ENCODE assay signal across 1 cellular context in the genomic region with DNA sequence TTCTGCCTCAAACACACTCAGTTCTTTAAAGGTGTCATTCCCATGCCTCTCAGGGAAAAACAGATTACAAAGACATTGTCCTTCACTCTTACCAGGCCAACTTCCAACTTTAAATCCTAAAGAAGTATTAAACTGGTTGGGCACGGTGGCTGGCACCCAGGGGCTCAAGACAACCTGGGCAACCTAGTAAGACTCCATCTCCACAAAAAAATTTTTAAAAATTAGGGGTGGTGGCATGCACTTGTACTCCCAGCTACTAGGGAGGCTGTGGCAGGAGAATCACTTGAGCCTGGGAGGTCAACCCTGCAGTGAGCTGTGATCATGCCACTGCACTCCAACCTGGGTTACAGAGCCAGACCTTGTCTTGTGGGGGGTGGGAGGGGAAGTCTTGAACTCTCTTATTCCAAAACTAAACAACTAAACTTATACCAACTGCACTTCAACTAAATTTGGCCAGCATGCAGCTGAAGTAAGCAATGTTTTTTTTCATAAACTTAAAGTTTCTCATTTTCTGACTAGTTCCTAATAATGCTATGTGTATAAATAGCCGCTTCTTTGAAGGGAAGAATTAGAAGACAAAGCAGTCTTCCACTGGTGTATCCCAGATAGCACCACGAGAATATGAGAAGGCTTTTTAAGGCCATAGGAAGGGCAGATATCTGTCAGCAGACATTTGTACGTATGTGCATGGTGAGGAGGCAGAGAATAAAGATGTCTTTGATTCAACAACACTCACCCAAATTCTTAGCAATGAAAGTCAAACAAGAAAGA.
A peak's percentile ranks its signal among the peaks of the same experiment; 100 is the strongest.
TF ChIP-seq lines count a peak whose summit lies in the region.

No MANE protein-coding gene starts in this region.

TF ChIP-seq in HepG2, 621 proteins besides CTCF, POLR2A, EP300 and RAD21:
- TF ChIP-seq, protein P1, sequence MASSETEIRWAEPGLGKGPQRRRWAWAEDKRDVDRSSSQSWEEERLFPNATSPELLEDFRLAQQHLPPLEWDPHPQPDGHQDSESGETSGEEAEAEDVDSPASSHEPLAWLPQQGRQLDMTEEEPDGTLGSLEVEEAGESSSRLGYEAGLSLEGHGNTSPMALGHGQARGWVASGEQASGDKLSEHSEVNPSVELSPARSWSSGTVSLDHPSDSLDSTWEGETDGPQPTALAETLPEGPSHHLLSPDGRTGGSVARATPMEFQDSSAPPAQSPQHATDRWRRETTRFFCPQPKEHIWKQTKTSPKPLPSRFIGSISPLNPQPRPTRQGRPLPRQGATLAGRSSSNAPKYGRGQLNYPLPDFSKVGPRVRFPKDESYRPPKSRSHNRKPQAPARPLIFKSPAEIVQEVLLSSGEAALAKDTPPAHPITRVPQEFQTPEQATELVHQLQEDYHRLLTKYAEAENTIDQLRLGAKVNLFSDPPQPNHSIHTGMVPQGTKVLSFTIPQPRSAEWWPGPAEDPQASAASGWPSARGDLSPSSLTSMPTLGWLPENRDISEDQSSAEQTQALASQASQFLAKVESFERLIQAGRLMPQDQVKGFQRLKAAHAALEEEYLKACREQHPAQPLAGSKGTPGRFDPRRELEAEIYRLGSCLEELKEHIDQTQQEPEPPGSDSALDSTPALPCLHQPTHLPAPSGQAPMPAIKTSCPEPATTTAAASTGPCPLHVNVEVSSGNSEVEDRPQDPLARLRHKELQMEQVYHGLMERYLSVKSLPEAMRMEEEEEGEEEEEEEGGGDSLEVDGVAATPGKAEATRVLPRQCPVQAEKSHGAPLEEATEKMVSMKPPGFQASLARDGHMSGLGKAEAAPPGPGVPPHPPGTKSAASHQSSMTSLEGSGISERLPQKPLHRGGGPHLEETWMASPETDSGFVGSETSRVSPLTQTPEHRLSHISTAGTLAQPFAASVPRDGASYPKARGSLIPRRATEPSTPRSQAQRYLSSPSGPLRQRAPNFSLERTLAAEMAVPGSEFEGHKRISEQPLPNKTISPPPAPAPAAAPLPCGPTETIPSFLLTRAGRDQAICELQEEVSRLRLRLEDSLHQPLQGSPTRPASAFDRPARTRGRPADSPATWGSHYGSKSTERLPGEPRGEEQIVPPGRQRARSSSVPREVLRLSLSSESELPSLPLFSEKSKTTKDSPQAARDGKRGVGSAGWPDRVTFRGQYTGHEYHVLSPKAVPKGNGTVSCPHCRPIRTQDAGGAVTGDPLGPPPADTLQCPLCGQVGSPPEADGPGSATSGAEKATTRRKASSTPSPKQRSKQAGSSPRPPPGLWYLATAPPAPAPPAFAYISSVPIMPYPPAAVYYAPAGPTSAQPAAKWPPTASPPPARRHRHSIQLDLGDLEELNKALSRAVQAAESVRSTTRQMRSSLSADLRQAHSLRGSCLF (CRISPR knock-in tag; IDR thresholded peaks at IDR 0.05; ENCODE audit: borderline replicate concordance) = no peak
- TF ChIP-seq DMAP1 (CRISPR knock-in tag; IDR thresholded peaks at IDR 0.05) (0 out of 2 replicates have a peak, but pooled peaks have one; percentile 29), TBP (CRISPR knock-in tag; IDR thresholded peaks at IDR 0.05) (no peak), TRIM24 (CRISPR knock-in tag; IDR thresholded peaks at IDR 0.05) (no peak), RARG (CRISPR knock-in tag; IDR thresholded peaks at IDR 0.05; ENCODE audit: low read depth) (no peak), ZNF121 (CRISPR knock-in tag; IDR thresholded peaks at IDR 0.05) (no peak), ZNF460 (CRISPR knock-in tag; IDR thresholded peaks at IDR 0.05; ENCODE audit: borderline replicate concordance) (peak; percentile 54; the same call in 1 of the 2 replicates), ZNF672 (CRISPR knock-in tag; IDR thresholded peaks at IDR 0.05) (no peak), ELF3 (CRISPR knock-in tag; IDR thresholded peaks at IDR 0.05) (0 out of 2 replicates have a peak, but pooled peaks have one; percentile 10), ZNF562 (CRISPR knock-in tag; IDR thresholded peaks at IDR 0.05; ENCODE audit: borderline replicate concordance) (no peak), NR2C2 (CRISPR knock-in tag; IDR thresholded peaks at IDR 0.05; ENCODE audit: borderline replicate concordance) (no peak), ZMYM3 (CRISPR knock-in tag; IDR thresholded peaks at IDR 0.05) (no peak), ZNF543 (CRISPR knock-in tag; IDR thresholded peaks at IDR 0.05) (no peak), ZEB1 (IDR thresholded peaks at IDR 0.05; ENCODE audit: insufficient replicate concordance, low read depth) (no peak), TCF7 (IDR thresholded peaks at IDR 0.05; ENCODE audit: low read depth) (0 out of 2 replicates have a peak, but pooled peaks have one; percentile 7), ZNF17 (CRISPR knock-in tag; IDR thresholded peaks at IDR 0.05) (no peak), ZNF530 (CRISPR knock-in tag; IDR thresholded peaks at IDR 0.05; ENCODE audit: low read depth) (no peak)
- TF ChIP-seq, protein P2, sequence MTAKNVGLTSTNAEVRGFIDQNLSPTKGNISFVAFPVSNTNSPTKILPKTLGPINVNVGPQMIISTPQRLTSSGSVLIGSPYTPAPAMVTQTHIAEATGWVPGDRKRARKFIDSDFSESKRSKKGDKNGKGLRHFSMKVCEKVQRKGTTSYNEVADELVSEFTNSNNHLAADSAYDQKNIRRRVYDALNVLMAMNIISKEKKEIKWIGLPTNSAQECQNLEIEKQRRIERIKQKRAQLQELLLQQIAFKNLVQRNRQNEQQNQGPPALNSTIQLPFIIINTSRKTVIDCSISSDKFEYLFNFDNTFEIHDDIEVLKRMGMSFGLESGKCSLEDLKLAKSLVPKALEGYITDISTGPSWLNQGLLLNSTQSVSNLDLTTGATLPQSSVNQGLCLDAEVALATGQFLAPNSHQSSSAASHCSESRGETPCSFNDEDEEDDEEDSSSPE (CRISPR knock-in tag; IDR thresholded peaks at IDR 0.05) = 0 out of 2 replicates have a peak, but pooled peaks have one; percentile 19
- TF ChIP-seq, protein P3, sequence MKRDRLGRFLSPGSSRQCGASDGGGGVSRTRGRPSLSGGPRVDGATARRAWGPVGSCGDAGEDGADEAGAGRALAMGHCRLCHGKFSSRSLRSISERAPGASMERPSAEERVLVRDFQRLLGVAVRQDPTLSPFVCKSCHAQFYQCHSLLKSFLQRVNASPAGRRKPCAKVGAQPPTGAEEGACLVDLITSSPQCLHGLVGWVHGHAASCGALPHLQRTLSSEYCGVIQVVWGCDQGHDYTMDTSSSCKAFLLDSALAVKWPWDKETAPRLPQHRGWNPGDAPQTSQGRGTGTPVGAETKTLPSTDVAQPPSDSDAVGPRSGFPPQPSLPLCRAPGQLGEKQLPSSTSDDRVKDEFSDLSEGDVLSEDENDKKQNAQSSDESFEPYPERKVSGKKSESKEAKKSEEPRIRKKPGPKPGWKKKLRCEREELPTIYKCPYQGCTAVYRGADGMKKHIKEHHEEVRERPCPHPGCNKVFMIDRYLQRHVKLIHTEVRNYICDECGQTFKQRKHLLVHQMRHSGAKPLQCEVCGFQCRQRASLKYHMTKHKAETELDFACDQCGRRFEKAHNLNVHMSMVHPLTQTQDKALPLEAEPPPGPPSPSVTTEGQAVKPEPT (CRISPR knock-in tag; IDR thresholded peaks at IDR 0.05; ENCODE audit: low read depth) = no peak
- TF ChIP-seq, protein P4, sequence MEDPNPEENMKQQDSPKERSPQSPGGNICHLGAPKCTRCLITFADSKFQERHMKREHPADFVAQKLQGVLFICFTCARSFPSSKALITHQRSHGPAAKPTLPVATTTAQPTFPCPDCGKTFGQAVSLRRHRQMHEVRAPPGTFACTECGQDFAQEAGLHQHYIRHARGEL (CRISPR knock-in tag; IDR thresholded peaks at IDR 0.05) = no peak
